In genomic region chr2:24492283-24493272, GRCh38 we compare ENCODE assay signal across 1 cellular context.
TF ChIP-seq lines count a peak whose summit lies in the region.

No MANE protein-coding gene starts in this region.

TF ChIP-seq in HCT116, 20 proteins besides CTCF, POLR2A, EP300 and RAD21 (continued from another document):
- TF ChIP-seq TCF7L2 (IDR thresholded peaks at IDR 0.05; ENCODE audit: borderline replicate concordance, extremely low read depth, insufficient read depth, insufficient read length) (no peak), ELF1 (IDR thresholded peaks at IDR 0.05; ENCODE audit: borderline replicate concordance, low read depth) (no peak), EGR1 (IDR thresholded peaks at IDR 0.05; ENCODE audit: low read depth) (no peak), POLR2AphosphoS5 (IDR thresholded peaks at IDR 0.05; ENCODE audit: low read depth, low read length) (no peak), SRF (IDR thresholded peaks at IDR 0.05; ENCODE audit: low read depth) (no peak), EZH2 (IDR thresholded peaks at IDR 0.05) (no peak)
